Comparison of ENCODE assay signal across 8 cellular contexts in genomic region chr6:16964553-16965499, GRCh38.
DNase-seq lines count a peak whose midpoint lies in the region; ATAC-seq and TF ChIP-seq lines count a peak whose summit lies in the region.

No MANE protein-coding gene starts in this region.

- peak; percentile 95 for ATAC-seq in GM19455 (IDR thresholded peaks at IDR 0.05; ENCODE audit: unreplicated experiment)

- no peak overlapping the region for H3K27ac ChIP-seq in CD8-positive, alpha-beta memory T cell (ENCODE audit: low read depth, low read length)
- H3K27ac ChIP-seq in HUES6 (ENCODE audit: low read depth, low read length): no peak overlapping the region
- no peak overlapping the region for H3K27ac ChIP-seq in neural progenitor cell
- H3K27ac ChIP-seq in subcutaneous abdominal adipose tissue (ENCODE audit: low read depth, low read length): no peak overlapping the region

- H3K27ac Mint-ChIP-seq in CD8-positive, alpha-beta memory T cell: peak overlapping the region in 2 of 8 donors; percentile 13 to 48
- H3K27ac Mint-ChIP-seq in neural progenitor cell: peak overlapping the region; percentile 14

- no peak overlapping the region for H3K4me3 ChIP-seq in CD8-positive, alpha-beta memory T cell (ENCODE audit: low read length)
- H3K4me3 ChIP-seq in HUES6 (ENCODE audit: low read depth, low read length) (peak overlapping the region; percentile 17; the same call in 1 of the 2 replicates), fibroblast of the aortic adventitia (ENCODE audit: low read depth, low read length) (no peak overlapping the region), neural progenitor cell (no peak overlapping the region), subcutaneous abdominal adipose tissue (ENCODE audit: low read depth in 1 of 5, low read length in 5 of 5) (peak overlapping the region in 3 of 5 donors; percentile 14 to 35 (median 25))

- no peak overlapping the region for H3K4me2 ChIP-seq in neural progenitor cell

- no peaks in the 10 kb centered on the region for H3K36me3 Mint-ChIP-seq in CD8-positive, alpha-beta memory T cell
- H3K36me3 Mint-ChIP-seq in neural progenitor cell: no peaks in the 10 kb centered on the region

- POLR2A ChIA-PET in CD8-positive, alpha-beta memory T cell (lab: Charles Lee): no interaction called here

- no peaks in the 10 kb centered on the region for H3K4me1 ChIP-seq in CD8-positive, alpha-beta memory T cell (ENCODE audit: insufficient read depth, low read length)
- H3K4me1 ChIP-seq in HUES6 (ENCODE audit: control insufficient read depth, insufficient read depth, low read length): peaks cover 11% of the 10 kb centered on the region
- no peaks in the 10 kb centered on the region for H3K4me1 ChIP-seq in neural progenitor cell
- peaks cover 3 to 20% (median 10%) of the 10 kb centered on the region in 5 donors for H3K4me1 ChIP-seq in subcutaneous abdominal adipose tissue (ENCODE audit: control insufficient read depth in 5 of 5, insufficient read depth in 5 of 5, low read length in 5 of 5)

- H3K36me3 ChIP-seq in CD8-positive, alpha-beta memory T cell (ENCODE audit: insufficient read depth, low read length): no peaks in the 10 kb centered on the region
- no peaks in the 10 kb centered on the region for H3K36me3 ChIP-seq in HUES6 (ENCODE audit: control insufficient read depth, insufficient read depth, low read length)
- H3K36me3 ChIP-seq in neural progenitor cell: no peaks in the 10 kb centered on the region
- H3K36me3 ChIP-seq in subcutaneous abdominal adipose tissue (ENCODE audit: control insufficient read depth in 5 of 5, insufficient read depth in 5 of 5, low read length in 5 of 5): no peaks in the 10 kb centered on the region

- H3K4me1 Mint-ChIP-seq in CD8-positive, alpha-beta memory T cell: peaks cover 3 to 6% (median 6%) of the 10 kb centered on the region in 3 donors
- peaks cover 18% of the 10 kb centered on the region for H3K4me1 Mint-ChIP-seq in neural progenitor cell

- no peaks in the 10 kb centered on the region for H3K79me2 ChIP-seq in neural progenitor cell (ENCODE audit: low read depth)

- H3K27me3 ChIP-seq in CD8-positive, alpha-beta memory T cell (ENCODE audit: insufficient read depth, low read length, poor library complexity, severe bottlenecking): peaks cover 5% of the 10 kb centered on the region
- H3K27me3 ChIP-seq in HUES6 (ENCODE audit: control insufficient read depth, insufficient read depth, low read length) (no peaks in the 10 kb centered on the region), neural progenitor cell (no peaks in the 10 kb centered on the region), subcutaneous abdominal adipose tissue (ENCODE audit: control insufficient read depth in 5 of 5, insufficient read depth in 4 of 5, low read length in 5 of 5) (no peaks in the 10 kb centered on the region)

- CTCF ChIA-PET in CD8-positive, alpha-beta memory T cell (lab: Charles Lee): interaction anchor here (0.7 to 1.4 kb wide), 8 partner anchors 14 to 679 kb away, joined by 3 to 5 read pairs (median 3); no protein-coding TSS in a partner anchor

- no peaks in the 10 kb centered on the region for H3F3A ChIP-seq in neural progenitor cell (ENCODE audit: low read depth)

- H3K27me3 Mint-ChIP-seq in CD8-positive, alpha-beta memory T cell: peaks cover 8 to 11% of the 10 kb centered on the region in 2 donors
- no peaks in the 10 kb centered on the region for H3K27me3 Mint-ChIP-seq in neural progenitor cell (ENCODE audit: insufficient read depth, low read depth)

- H3K9ac ChIP-seq in HUES6 (ENCODE audit: low read length) (no peak overlapping the region), neural progenitor cell (no peak overlapping the region), subcutaneous abdominal adipose tissue (ENCODE audit: low read length in 5 of 5) (no peak overlapping the region)

- no peaks in the 10 kb centered on the region for H4K20me1 ChIP-seq in neural progenitor cell (ENCODE audit: low read depth)

- no peaks in the 10 kb centered on the region for H3K9me3 Mint-ChIP-seq in CD8-positive, alpha-beta memory T cell
- no peaks in the 10 kb centered on the region for H3K9me3 Mint-ChIP-seq in neural progenitor cell

- no peaks in the 10 kb centered on the region for H3K9me3 ChIP-seq in CD8-positive, alpha-beta memory T cell (ENCODE audit: low read length)
- no peaks in the 10 kb centered on the region for H3K9me3 ChIP-seq in HUES6 (ENCODE audit: control insufficient read depth, insufficient read depth, low read depth, low read length)
- no peaks in the 10 kb centered on the region for H3K9me3 ChIP-seq in neural progenitor cell (ENCODE audit: low read depth)
- H3K9me3 ChIP-seq in subcutaneous abdominal adipose tissue (ENCODE audit: control insufficient read depth in 5 of 5, low read length in 5 of 5): no peaks in the 10 kb centered on the region

- no peak overlapping the region for H3K4me3 Mint-ChIP-seq in CD8-positive, alpha-beta memory T cell
- no peak overlapping the region for H3K4me3 Mint-ChIP-seq in neural progenitor cell

- peak overlapping the region; percentile 54 for H2AFZ ChIP-seq in neural progenitor cell (replicated peaks)

- DNase-seq in CD8-positive, alpha-beta memory T cell: peak; percentile 15 to 69 (median 43)
- DNase-seq in RKO (ENCODE audit: low spot score): peak; percentile 13
- peak; percentile 35 to 43 for DNase-seq in activated T-helper 1 cell treated with anti-CD3 and anti-CD28 coated beads, Interleukin-2, amount 50 U/mL, for 16 hours (ENCODE audit: low read depth in 1 of 2, low spot score in 1 of 2)
- DNase-seq in fibroblast of the aortic adventitia (ENCODE audit: low read depth): peak; percentile 78
- DNase-seq in neural progenitor cell (ENCODE audit: low spot score): peak; percentile 87

- TF ChIP-seq CTCF in fibroblast of the aortic adventitia (IDR thresholded peaks at IDR 0.05; ENCODE audit: insufficient read depth, low read length) (peak; percentile 97), neural progenitor cell (IDR thresholded peaks at IDR 0.05) (peak; percentile 95)

Comparison
In these comparisons a context has a peak if more than half of its experiments do, and no peak if none do; other contexts are left out.
1. DNase-seq: peak in every context shown above with its lines; median percentile 87 in neural progenitor cell; 78 in fibroblast of the aortic adventitia; 43 in CD8-positive, alpha-beta memory T cell; 39 in activated T-helper 1 cell treated with anti-CD3 and anti-CD28 coated beads, Interleukin-2, amount 50 U/mL, for 16 hours; 13 in RKO.
2. H3K4me3 ChIP-seq: peak in HUES6 (single experiment) and subcutaneous abdominal adipose tissue (3 of 5); none in CD8-positive, alpha-beta memory T cell (single experiment), fibroblast of the aortic adventitia (single experiment) and neural progenitor cell (single experiment).